ENCODE assay signal across 16 cellular contexts in genomic region chr16:13594798-13595197, GRCh38.
"Had no signal": no experiment of that assay in that cellular context is flagged by ENCODE, and none has a peak within 500 bp of the region (broad histone marks: within the 10 kb centered on the region; RNA-seq: fewer than 3 reads in every experiment).

No MANE protein-coding gene starts in this region.

- H3K9me3 Mint-ChIP-seq: activated naive CD4-positive, alpha-beta T cell treated with anti-CD3 and anti-CD28 coated beads, Interleukin-2, amount 50 U/mL, for 72 hours; activated T-cell treated with anti-CD3 and anti-CD28 coated beads, Interleukin-2, amount 50 U/mL, for 24 hours; memory B cell had no signal

- H3K27ac Mint-ChIP-seq: activated naive CD4-positive, alpha-beta T cell treated with anti-CD3 and anti-CD28 coated beads, Interleukin-2, amount 50 U/mL, for 72 hours; activated T-cell treated with anti-CD3 and anti-CD28 coated beads, Interleukin-2, amount 50 U/mL, for 24 hours; memory B cell; natural killer cell had no signal

- DNase-seq: activated CD4-positive, alpha-beta T cell treated with anti-CD3 and anti-CD28 coated beads, Interleukin-2, amount 50 U/mL, for 48 hours; activated effector memory CD4-positive, alpha-beta T cell treated with Interleukin-2 at 50 U/mL for 16 hours; activated T-cell treated with anti-CD3 and anti-CD28 coated beads, Interleukin-2, amount 50 U/mL, for 24 hours; effector CD8-positive, alpha-beta T cell; foreskin keratinocyte; left ventricle myocardium superior; natural killer cell; stimulated activated CD4-positive, alpha-beta T cell treated with anti-CD3 and anti-CD28 coated beads, Interleukin-12 subunit alpha, Interleukin-12 subunit beta, amount 100 ng/mL, for 4 hours; stimulated activated CD4-positive, alpha-beta T cell treated with anti-CD3 and anti-CD28 coated beads, Interleukin-2, amount 100 ng/mL, for 24 hours; stomach; T-helper 1 cell; T1000; testis; upper lobe of left lung had no signal

- H3K4me1 ChIP-seq: foreskin keratinocyte, stomach, testis, upper lobe of left lung had no signal

- H3K27ac ChIP-seq: foreskin keratinocyte, stomach, testis, upper lobe of left lung had no signal

- H3K27me3 Mint-ChIP-seq: activated T-cell treated with anti-CD3 and anti-CD28 coated beads, Interleukin-2, amount 50 U/mL, for 24 hours; memory B cell had no signal

- H3K36me3 Mint-ChIP-seq: activated naive CD4-positive, alpha-beta T cell treated with anti-CD3 and anti-CD28 coated beads, Interleukin-2, amount 50 U/mL, for 72 hours; memory B cell; natural killer cell had no signal

- H3K9me3 ChIP-seq: testis, upper lobe of left lung had no signal

- H3K27me3 ChIP-seq: foreskin keratinocyte, stomach, testis, upper lobe of left lung had no signal

- ATAC-seq: activated naive CD4-positive, alpha-beta T cell treated with anti-CD3 and anti-CD28 coated beads, Interleukin-2, amount 50 U/mL, for 72 hours; foreskin keratinocyte; left ventricle myocardium superior; natural killer cell had no signal

- H3K36me3 ChIP-seq: stomach, upper lobe of left lung had no signal

- H3K4me3 ChIP-seq: stomach, testis, upper lobe of left lung had no signal

- H3K4me3 Mint-ChIP-seq: activated T-cell treated with anti-CD3 and anti-CD28 coated beads, Interleukin-2, amount 50 U/mL, for 24 hours; memory B cell; natural killer cell had no signal

- H3K4me1 Mint-ChIP-seq: memory B cell, natural killer cell had no signal
